In the genomic region with DNA sequence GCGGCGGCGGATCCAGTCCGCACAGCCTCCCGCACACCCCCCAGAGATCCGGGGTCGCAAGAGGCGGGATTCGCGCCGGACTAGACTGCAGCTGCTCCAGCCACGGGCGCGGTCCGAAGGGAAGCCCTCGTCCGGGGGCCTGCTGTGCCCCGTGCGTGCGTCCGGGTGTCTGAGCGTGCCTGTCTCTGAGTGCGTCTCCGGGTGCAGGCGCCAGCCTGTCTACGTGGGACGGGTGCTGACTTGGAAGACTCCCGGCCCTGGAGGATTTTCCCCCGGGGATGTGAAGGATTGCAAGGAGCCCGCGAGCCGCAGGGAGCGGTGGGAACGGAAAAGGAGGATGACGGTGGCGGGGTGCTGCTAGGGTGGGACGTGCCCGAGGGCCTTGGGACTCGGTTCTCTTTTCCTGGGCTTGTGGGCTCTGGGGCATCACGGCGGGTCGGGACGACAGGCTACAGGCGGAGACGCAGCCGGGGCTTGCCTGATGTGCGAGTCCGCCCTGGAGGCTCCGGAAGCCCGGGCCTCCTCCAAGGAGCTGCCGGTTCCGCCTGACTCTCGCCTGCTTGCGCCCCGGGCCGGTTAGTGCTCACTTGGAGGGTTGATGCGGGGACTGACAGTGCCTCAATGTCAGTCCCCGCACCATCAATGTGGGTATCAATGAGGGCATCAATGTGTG, we compare ENCODE assay signal across 13 cellular contexts. TPM values are rescaled to one million over a fixed set of nuclear protein-coding genes. Genes with fewer than 3 reads are reported as not detected.
DNase-seq lines count a peak whose midpoint lies in the region; ATAC-seq, FAIRE-seq and TF ChIP-seq lines count a peak whose summit lies in the region.
"Had no signal": no experiment of that assay in that cellular context is flagged by ENCODE, and none has a peak within 500 bp of the region (broad histone marks: within the 10 kb centered on the region; RNA-seq: fewer than 3 reads in every experiment).

No MANE protein-coding gene starts in this region.

- H3K27ac Mint-ChIP-seq in CD14-positive monocyte (peak overlapping the region; percentile 41 to 88 (median 79)), progenitor cell of endocrine pancreas (no peak overlapping the region)
- H3K27ac Mint-ChIP-seq: activated naive CD4-positive, alpha-beta T cell treated with anti-CD3 and anti-CD28 coated beads, Interleukin-2, amount 50 U/mL, for 24 hours had no signal

- H3K4me2 ChIP-seq in GM12878 (ENCODE audit: control insufficient read depth, insufficient read depth) = no peak overlapping the region

- H3K27me3 Mint-ChIP-seq in CD14-positive monocyte (ENCODE audit: low read depth in 3 of 3) = peaks cover 74 to 76% (median 75%) of the 10 kb centered on the region in 3 donors
- peaks cover 91% of the 10 kb centered on the region for H3K27me3 Mint-ChIP-seq in progenitor cell of endocrine pancreas

- H3K36me3 Mint-ChIP-seq in CD14-positive monocyte (peaks cover 55 to 56% of the 10 kb centered on the region in 2 donors), progenitor cell of endocrine pancreas (ENCODE audit: insufficient read depth) (no peaks in the 10 kb centered on the region)
- H3K36me3 Mint-ChIP-seq: activated naive CD4-positive, alpha-beta T cell treated with anti-CD3 and anti-CD28 coated beads, Interleukin-2, amount 50 U/mL, for 24 hours had no signal

- peaks cover 18 to 24% of the 10 kb centered on the region in 2 experiments for H3K27me3 ChIP-seq in GM12878 (replicated peaks in 1 of 2; ENCODE audit: control insufficient read depth in 2 of 2, insufficient read depth in 2 of 2, low read length in 1 of 2)
- peaks cover 67% of the 10 kb centered on the region for H3K27me3 ChIP-seq in iPS DF 6.9 (ENCODE audit: control insufficient read depth, insufficient read depth, low read length)
- peaks cover 28% of the 10 kb centered on the region for H3K27me3 ChIP-seq in SJCRH30

- FAIRE-seq in GM12878 (lab: Jason Lieb, UNC) = no peak

- no peak for TF ChIP-seq RAD21 in GM12878 (IDR thresholded peaks at IDR 0.05; ENCODE audit: insufficient read depth, low read depth, low read length)

- H3K4me1 Mint-ChIP-seq in CD14-positive monocyte (peaks cover 64% of the 10 kb centered on the region), progenitor cell of endocrine pancreas (ENCODE audit: low read depth) (peaks cover 15% of the 10 kb centered on the region)
- H3K4me1 Mint-ChIP-seq: activated naive CD4-positive, alpha-beta T cell treated with anti-CD3 and anti-CD28 coated beads, Interleukin-2, amount 50 U/mL, for 24 hours had no signal

- H3K4me1 ChIP-seq in GM12878 (ENCODE audit: control insufficient read depth, insufficient read depth, low read length) = 0 out of 2 replicates have a peak, but pooled peaks cover 8% of the 10 kb centered on the region
- H3K4me1 ChIP-seq in iPS DF 6.9 (ENCODE audit: control insufficient read depth, insufficient read depth, low read length) = peaks cover 7% of the 10 kb centered on the region
- no peaks in the 10 kb centered on the region for H3K4me1 ChIP-seq in SJCRH30

- H2AFZ ChIP-seq in GM12878 (ENCODE audit: control insufficient read depth, low read depth, low read length) = no peak overlapping the region

- SMC1A ChIA-PET in GM12878 (lab: Charles Lee; ENCODE audit: uncharacterized antibody, unreplicated experiment) = no interaction called here

- H4K20me1 ChIP-seq in GM12878 (ENCODE audit: control insufficient read depth, insufficient read depth) = no peaks in the 10 kb centered on the region; the same call in 1 of the 2 replicates

- ATAC-seq in GM12878 (no peak), GM21717 (IDR thresholded peaks at IDR 0.05; ENCODE audit: unreplicated experiment) (no peak)

- H3K4me3 Mint-ChIP-seq in CD14-positive monocyte = peak overlapping the region; percentile 99 to 100
- peak overlapping the region; percentile 72 for H3K4me3 Mint-ChIP-seq in progenitor cell of endocrine pancreas (ENCODE audit: low read depth)
- H3K4me3 Mint-ChIP-seq: activated naive CD4-positive, alpha-beta T cell treated with anti-CD3 and anti-CD28 coated beads, Interleukin-2, amount 50 U/mL, for 24 hours; T-helper 1 cell treated with Interleukin-12 subunit alpha and Interleukin-12 subunit beta and Interleukin-4 antibody, amounts not matched to agents 30 μg/mL and 1 μg/mL, for 36 hours had no signal

- no peak for TF ChIP-seq POLR2A in GM12878 (IDR thresholded peaks at IDR 0.05; ENCODE audit: low read depth, low read length)

- no peak overlapping the region for H3K4me3 ChIP-seq in GM12878
- peak overlapping the region; percentile 7; the same call in 1 of the 2 replicates for H3K4me3 ChIP-seq in iPS DF 6.9 (ENCODE audit: low read length)
- H3K4me3 ChIP-seq in SJCRH30 = no peak overlapping the region

- H3K79me2 ChIP-seq in GM12878 (ENCODE audit: control insufficient read depth, insufficient read depth, low read length) = no peaks in the 10 kb centered on the region

- 6% methylated on average over 43 of the region's 58 CpGs for WGBS in GM12878 (ENCODE audit: insufficient coverage, insufficient replicate concordance, low lambda C conversion rate, missing lambda C conversion rate)
- WGBS in iPS DF 6.9 (ENCODE audit: insufficient coverage, insufficient read length) = no CpG with 5 or more reads among the region's 58 CpGs

- DNase-seq in CD14-positive monocyte (ENCODE audit: low spot score) (peak; percentile 69), GM12878 (ENCODE audit: low read depth, low spot score) (no peak), iPS DF 6.9 (ENCODE audit: low read depth, low spot score) (no peak), progenitor cell of endocrine pancreas (ENCODE audit: low spot score, unreplicated experiment) (no peak), SJCRH30 (no peak), amygdala (lab: John Stamatoyannopoulos, UW) (no peak)
- no peak for DNase-seq in activated T-cell treated with anti-CD3 and anti-CD28 coated beads, Interleukin-2, amount 50 U/mL, for 1 hour
- DNase-seq: Caco-2, kidney glomerular epithelial cell, NCI-H146 had no signal

- no peak overlapping the region for H3K27ac ChIP-seq in GM12878 (ENCODE audit: control insufficient read depth, insufficient read depth)
- no peak overlapping the region for H3K27ac ChIP-seq in iPS DF 6.9 (ENCODE audit: low read length)
- no peak overlapping the region for H3K27ac ChIP-seq in SJCRH30

- CTCF ChIA-PET in GM12878 (lab: Yijun Ruan, JAX) = no interaction called here

- no peak overlapping the region for H3K9ac ChIP-seq in GM12878 (ENCODE audit: control insufficient read depth, insufficient read depth, low read length)

- TF ChIP-seq CTCF in CD14-positive monocyte (IDR thresholded peaks at IDR 0.05) (no peak), GM12878 (IDR thresholded peaks at IDR 0.05 in 2 of 3, conservative IDR thresholded peaks at IDR 0.05 in 1 of 3; ENCODE audit: control insufficient read depth in 2 of 3, extremely low read depth in 1 of 3, insufficient read depth in 1 of 3, low read depth in 3 of 3, low read length in 3 of 3) (no peak), progenitor cell of endocrine pancreas (IDR thresholded peaks at IDR 0.05; ENCODE audit: unreplicated experiment) (no peak)

- intact Hi-C loops in CD14-positive monocyte (cut with micrococcal nuclease) = loop anchor here in 1 of 2 donors (10.0 kb wide), 4 partner anchors 109 to 359 kb away; no protein-coding TSS in a partner anchor
- intact Hi-C loops in GM12878 (cut with micrococcal nuclease; ENCODE audit: unreplicated experiment) = no loop called here

- H3K9me3 Mint-ChIP-seq in CD14-positive monocyte (peaks cover 0 to 55% (median 32%) of the 10 kb centered on the region in 7 donors), progenitor cell of endocrine pancreas (ENCODE audit: low read depth) (no peaks in the 10 kb centered on the region)
- H3K9me3 Mint-ChIP-seq: activated naive CD4-positive, alpha-beta T cell treated with anti-CD3 and anti-CD28 coated beads, Interleukin-2, amount 50 U/mL, for 24 hours; T-helper 1 cell treated with Interleukin-12 subunit alpha and Interleukin-12 subunit beta and Interleukin-4 antibody, amounts not matched to agents 30 μg/mL and 1 μg/mL, for 36 hours had no signal

- POLR2A ChIA-PET in GM12878 (lab: Charles Lee) = no interaction called here

- RAD21 ChIA-PET in GM12878 (lab: Charles Lee; ENCODE audit: unreplicated experiment) = no interaction called here

- no TSS peak for BruUV-seq in GM12878 (replicated peaks; lab: Mats Ljungman, UMichigan)

- no peak for TF ChIP-seq EP300 in GM12878 (IDR thresholded peaks at IDR 0.05; ENCODE audit: borderline replicate concordance in 1 of 2, control insufficient read depth in 1 of 2, low read depth in 2 of 2, low read length in 2 of 2)

- in situ Hi-C loops in GM12878 (cut with MboI) = no loop called here

- H3K9me3 ChIP-seq in GM12878 (replicated peaks; ENCODE audit: control insufficient read depth, insufficient read depth, low read length) (no peaks in the 10 kb centered on the region; the same call in 2 of the 3 replicates), iPS DF 6.9 (ENCODE audit: control insufficient read depth, insufficient read depth, low read length) (no peaks in the 10 kb centered on the region), SJCRH30 (replicated peaks) (no peaks in the 10 kb centered on the region)
- H3K9me3 ChIP-seq: Caco-2 had no signal

- H3K36me3 ChIP-seq in GM12878 (ENCODE audit: control insufficient read depth in 2 of 2, insufficient read depth in 2 of 2, low read length in 1 of 2) (no peaks in the 10 kb centered on the region), iPS DF 6.9 (ENCODE audit: control insufficient read depth, insufficient read depth, low read length) (no peaks in the 10 kb centered on the region), SJCRH30 (no peaks in the 10 kb centered on the region)

RNA-seq across cellular contexts. Expression of a gene that starts 5.7 kb away (rescaled TPM):
- 100 to 1,000 TPM; 113 to 134 TPM for polyA plus RNA-seq in CD14-positive monocyte
- total RNA-seq in GM12878 (2013; cell fraction: nucleolus; rRNA removed) = 0.17 TPM in 1 of 2 replicates, not detected in the other
- not detected in 2 replicates for total RNA-seq in GM12878 (2014; rRNA removed)
- total RNA-seq in GM12878 (2014; rRNA removed; fragmentation: Illumina TruSeq; extraction: Trizol) = not detected in 2 replicates
- total RNA-seq in GM12878 (2021) = not detected in 2 replicates
- not detected for polyA plus RNA-seq in GM12878 (2011; ENCODE audit: low read depth)
- polyA plus RNA-seq in GM12878 (2011; rRNA removed) = 0.01 TPM in 1 of 2 replicates, not detected in the other
- not detected in 2 replicates for polyA plus RNA-seq in GM12878 (2011; cell fraction: cytosol; rRNA removed)
- polyA plus RNA-seq in GM12878 (2011; cell fraction: nucleus; rRNA removed) = 0.03 TPM in 1 of 2 replicates, not detected in the other
- polyA plus RNA-seq in GM12878 (2012) = 0.03 TPM in 1 of 2 replicates, not detected in the other
- polyA plus RNA-seq in GM12878 (2014; fragmentation: Illumina TruSeq; extraction: Trizol) = 0.01 TPM in 1 of 2 replicates, not detected in the other
- polyA plus RNA-seq in GM12878 (2014; fragmentation: Nextera tagmentation; extraction: Ambion mirVana) = not detected
- polyA plus RNA-seq in GM12878 (2014; rRNA removed) = not detected in 2 replicates
- under 1 TPM in 1 of 2 experiments, not detected in 1; 0.08 TPM for polyA plus RNA-seq in GM12878 (2016; fragmentation: Nextera tagmentation; extraction: Ambion mirVana)
- 0.10 TPM in 1 of 2 replicates, not detected in the other for polyA minus RNA-seq in GM12878 (2011; rRNA and poly(A)+ RNA removed)
- polyA minus RNA-seq in GM12878 (2011; cell fraction: cytosol; rRNA and poly(A)+ RNA removed) = not detected in 2 replicates
- 0.10 TPM in 1 of 2 replicates, not detected in the other for polyA minus RNA-seq in GM12878 (2011; cell fraction: nucleus; rRNA and poly(A)+ RNA removed)
- total RNA-seq in progenitor cell of endocrine pancreas = 5.9 and 6.1 TPM in 2 replicates
- not detected in 2 replicates for total RNA-seq in SJCRH30 (2014; rRNA removed; shearing (Covaris generic))
